Comparison of ENCODE assay signal across 21 cellular contexts in the genomic region with DNA sequence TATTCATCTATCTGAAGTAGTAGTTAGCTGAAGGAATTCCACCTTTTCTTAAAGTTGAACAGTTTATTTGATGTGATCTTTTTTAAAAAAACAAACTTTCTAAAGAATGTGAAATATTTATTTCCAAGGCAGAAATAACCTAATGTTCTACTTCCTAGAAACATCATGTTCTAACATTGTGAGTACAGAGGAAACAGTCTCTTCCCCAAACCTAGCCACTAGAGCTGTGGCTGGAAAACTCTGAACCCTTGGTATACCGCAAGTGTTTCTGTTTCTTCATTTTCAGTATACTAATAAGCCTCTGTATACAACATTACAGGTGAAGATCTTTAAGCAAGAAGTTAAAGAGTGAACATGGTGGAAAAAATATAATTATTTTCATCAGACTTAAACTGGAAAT.
"Had no signal": no experiment of that assay in that cellular context is flagged by ENCODE, and none has a peak within 500 bp of the region (broad histone marks: within the 10 kb centered on the region; RNA-seq: fewer than 3 reads in every experiment).

No MANE protein-coding gene starts in this region.

- H3K4me1 Mint-ChIP-seq: activated CD8-positive, alpha-beta memory T cell treated with anti-CD3 and anti-CD28 coated beads, Interleukin-2, amount 10 ng/mL, durations not matched to agents 7 days and 5 days; naive B cell; neural progenitor cell; stimulated activated naive B cell treated with anti-CD40 and anti-IgM and Interleukin-4, amounts not matched to agents 10 μg/mL and 1 μg/mL and 100 μg/mL, for 72 hours had no signal

- H3K27ac ChIP-seq: body of pancreas, heart right ventricle, neural progenitor cell, ovary had no signal

- H3K9me3 Mint-ChIP-seq: activated CD4-positive, alpha-beta memory T cell treated with anti-CD3 and anti-CD28 coated beads for 36 hours; naive B cell; neural progenitor cell; stimulated activated naive B cell treated with anti-CD40 and anti-IgM and Interleukin-4, amounts not matched to agents 10 μg/mL and 1 μg/mL and 100 μg/mL, for 72 hours had no signal

- DNase-seq: activated CD4-positive, alpha-beta memory T cell treated with anti-CD3 and anti-CD28 coated beads for 36 hours; activated CD8-positive, alpha-beta memory T cell treated with anti-CD3 and anti-CD28 coated beads, Interleukin-2, amount 10 ng/mL, durations not matched to agents 7 days and 5 days; activated naive CD4-positive, alpha-beta T cell treated with anti-CD3 and anti-CD28 coated beads, Interleukin-2, amount 50 U/mL, for 16 hours; activated T-cell treated with anti-CD3 and anti-CD28 coated beads, Interleukin-2, amount 50 U/mL, for 1 hour; body of pancreas; central memory CD4-positive, alpha-beta T cell; effector memory CD4-positive, alpha-beta T cell; gastrocnemius medialis; heart right ventricle; islet precursor cell; naive B cell; ovary; SK-N-SH; stimulated activated CD4-positive, alpha-beta T cell treated with anti-CD3 and anti-CD28 coated beads, Interleukin-2, amount 100 ng/mL, for 48 hours; stimulated activated naive B cell treated with anti-CD40 and anti-IgM and Interleukin-4, amounts not matched to agents 10 μg/mL and 1 μg/mL and 100 μg/mL, for 72 hours; T-helper 1 cell; T1000; upper lobe of left lung had no signal

- H3K36me3 ChIP-seq: ovary had no signal

- H3K27ac Mint-ChIP-seq: activated CD4-positive, alpha-beta memory T cell treated with anti-CD3 and anti-CD28 coated beads for 36 hours; activated CD8-positive, alpha-beta memory T cell treated with anti-CD3 and anti-CD28 coated beads, Interleukin-2, amount 10 ng/mL, durations not matched to agents 7 days and 5 days; neural progenitor cell had no signal

- H3K4me3 ChIP-seq: body of pancreas, gastrocnemius medialis, heart right ventricle, neural progenitor cell, ovary, upper lobe of left lung had no signal

- H3K27me3 ChIP-seq: body of pancreas, gastrocnemius medialis, heart right ventricle, neural progenitor cell, ovary, upper lobe of left lung had no signal

- H3K27me3 Mint-ChIP-seq: activated CD4-positive, alpha-beta memory T cell treated with anti-CD3 and anti-CD28 coated beads for 36 hours; activated CD8-positive, alpha-beta memory T cell treated with anti-CD3 and anti-CD28 coated beads, Interleukin-2, amount 10 ng/mL, durations not matched to agents 7 days and 5 days; naive B cell; stimulated activated naive B cell treated with anti-CD40 and anti-IgM and Interleukin-4, amounts not matched to agents 10 μg/mL and 1 μg/mL and 100 μg/mL, for 72 hours had no signal

- H3K9me3 ChIP-seq: body of pancreas, gastrocnemius medialis, heart right ventricle, ovary, SK-N-SH, upper lobe of left lung had no signal

- H3K4me1 ChIP-seq: body of pancreas, heart right ventricle, neural progenitor cell had no signal

- H3K4me3 Mint-ChIP-seq: activated CD4-positive, alpha-beta memory T cell treated with anti-CD3 and anti-CD28 coated beads for 36 hours; activated CD8-positive, alpha-beta memory T cell treated with anti-CD3 and anti-CD28 coated beads, Interleukin-2, amount 10 ng/mL, durations not matched to agents 7 days and 5 days; naive B cell; neural progenitor cell; stimulated activated naive B cell treated with anti-CD40 and anti-IgM and Interleukin-4, amounts not matched to agents 10 μg/mL and 1 μg/mL and 100 μg/mL, for 72 hours had no signal

- ATAC-seq: activated CD4-positive, CD25-positive, alpha-beta regulatory T cell treated with anti-CD3 and anti-CD28 coated beads, Interleukin-2, amount 50 U/mL, for 24 hours; activated CD8-positive, alpha-beta memory T cell treated with anti-CD3 and anti-CD28 coated beads, Interleukin-2, amount 10 ng/mL, durations not matched to agents 7 days and 5 days; body of pancreas; gastrocnemius medialis; left lobe of liver; stimulated activated naive B cell treated with anti-CD40 and anti-IgM and Interleukin-4, amounts not matched to agents 10 μg/mL and 1 μg/mL and 100 μg/mL, for 72 hours had no signal
